Comparison of ENCODE assay signal across 8 cellular contexts in the genomic region with DNA sequence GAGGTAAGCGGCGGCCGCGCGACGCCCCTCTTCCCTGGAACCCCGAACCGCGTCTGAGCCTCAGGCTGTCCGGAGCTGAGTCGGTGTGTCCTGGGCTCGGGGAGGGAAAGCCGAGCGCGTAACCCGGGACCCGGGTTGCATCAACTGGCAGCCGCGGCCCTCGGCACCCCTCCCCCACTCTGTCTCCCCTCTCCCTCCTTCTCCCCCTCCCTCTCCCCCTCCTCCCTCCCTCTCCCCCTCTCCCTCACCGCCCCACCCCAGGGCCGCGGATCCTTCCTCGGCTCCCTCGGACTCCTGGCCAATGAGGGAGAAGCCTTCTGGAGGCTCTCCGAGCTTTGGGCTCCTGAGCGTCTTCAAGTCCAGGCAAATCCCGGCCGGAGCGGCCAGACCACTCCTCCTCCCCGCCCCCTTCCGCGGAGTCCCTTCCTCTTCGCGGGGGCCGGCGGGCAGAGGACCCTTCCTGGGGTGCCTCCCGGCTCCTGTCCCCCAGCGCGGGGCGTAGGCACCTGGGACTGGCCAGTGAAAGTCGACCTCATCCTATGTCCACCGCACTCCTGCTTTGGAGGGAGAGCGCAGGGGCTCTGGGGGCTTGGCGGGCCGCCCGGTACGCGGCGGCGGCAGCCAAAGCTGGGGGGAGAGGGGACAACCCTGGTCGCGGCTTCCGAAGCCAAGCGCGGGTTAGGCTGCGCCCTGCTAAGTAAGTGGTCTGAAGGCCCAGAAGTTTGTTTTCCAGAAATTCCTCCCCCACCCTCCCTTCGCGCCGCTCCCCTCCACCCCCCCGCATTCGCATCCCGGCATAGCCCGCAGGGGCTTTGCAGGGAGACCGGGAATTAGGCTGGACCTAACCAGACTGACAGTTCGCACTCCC. TPM values are rescaled to one million over a fixed set of nuclear protein-coding genes. Genes with fewer than 3 reads are reported as not detected.
A peak's percentile ranks its signal among the peaks of the same experiment; 100 is the strongest.
DNase-seq lines count a peak whose midpoint lies in the region; ATAC-seq and TF ChIP-seq lines count a peak whose summit lies in the region.

No MANE protein-coding gene starts in this region.

- TF ChIP-seq POLR2A in esophagus muscularis mucosa (IDR thresholded peaks at IDR 0.05; ENCODE audit: low read depth) (no peak), thyroid gland (IDR thresholded peaks at IDR 0.05) (peak in 1 of 2 donors; percentile 19)

- WGBS in esophagus muscularis mucosa: 1% methylated on average over 11 of the region's 66 CpGs
- 2 to 6% methylated on average over 11 to 18 of the region's 66 CpGs for WGBS in thyroid gland, 2 donors

- no peak for ATAC-seq in activated CD4-positive, CD25-positive, alpha-beta regulatory T cell treated with anti-CD3 and anti-CD28 coated beads, Interleukin-2, amount 50 U/mL, for 24 hours
- ATAC-seq in HG02870 (IDR thresholded peaks at IDR 0.05; ENCODE audit: unreplicated experiment): no peak

- peak overlapping the region; percentile 95 to 98 (median 97) for H3K27ac ChIP-seq in esophagus muscularis mucosa (replicated peaks in 1 of 4)
- H3K27ac ChIP-seq in thyroid gland: peak overlapping the region; percentile 52 to 84 (median 69)

- intact Hi-C loops in esophagus muscularis mucosa (cut with DNase I): loop anchor here (2.0 to 5.0 kb wide), 3 partner anchors 13 to 109 kb away; a partner anchor contains a TSS
- intact Hi-C loops in thyroid gland (cut with DNase I): no loop called here

- peaks cover 16 to 43% (median 37%) of the 10 kb centered on the region in 4 donors for H3K4me1 ChIP-seq in esophagus muscularis mucosa
- peaks cover 4 to 18% of the 10 kb centered on the region in 2 donors for H3K4me1 ChIP-seq in thyroid gland

- TF ChIP-seq EP300 in esophagus muscularis mucosa (IDR thresholded peaks at IDR 0.05): no peak

- no peak for TF ChIP-seq CTCF in esophagus muscularis mucosa (IDR thresholded peaks at IDR 0.05)
- TF ChIP-seq CTCF in thyroid gland (IDR thresholded peaks at IDR 0.05): no peak

- H3K36me3 ChIP-seq in esophagus muscularis mucosa (no peaks in the 10 kb centered on the region), thyroid gland (no peaks in the 10 kb centered on the region)

- no peaks in the 10 kb centered on the region for H3K27me3 ChIP-seq in esophagus muscularis mucosa
- no peaks in the 10 kb centered on the region for H3K27me3 ChIP-seq in thyroid gland

- H3K4me3 ChIP-seq in esophagus muscularis mucosa (peak overlapping the region; percentile 89 to 100 (median 95)), thyroid gland (replicated peaks in 1 of 3) (peak overlapping the region; percentile 67 to 85 (median 77))

- H3K9me3 ChIP-seq in esophagus muscularis mucosa (no peaks in the 10 kb centered on the region), thyroid gland (no peaks in the 10 kb centered on the region)

- DNase-seq in activated CD4-positive, CD25-positive, alpha-beta regulatory T cell treated with anti-CD3 and anti-CD28 coated beads, Interleukin-2, amount 50 U/mL, for 72 hours: peak; percentile 56
- DNase-seq in NCI-H1105 (lab: John Stamatoyannopoulos, UW) (peak; percentile 64), esophagus muscularis mucosa (ENCODE audit: extremely low spot score) (no peak), mucosa of gallbladder (ENCODE audit: low spot score) (peak; percentile 66), thyroid gland (peak; percentile 68 to 71)
- peak; percentile 68 for DNase-seq in activated CD8-positive, alpha-beta memory T cell treated with anti-CD3 and anti-CD28 coated beads for 24 hours

RNA-seq across cellular contexts. Expression of a gene that starts 0.9 kb away (rescaled TPM):
- total RNA-seq in esophagus muscularis mucosa (10 to 100 TPM in 3 of 4 donors, 1 to 10 TPM in 1; 7.5 to 16.4 (median 11.9) TPM), mucosa of gallbladder (19.6 TPM), thyroid gland (1 to 10 TPM; 6.4 to 8.1 (median 6.8) TPM)

RNA-seq across cellular contexts. Expression of a gene that starts 24.2 kb away (rescaled TPM):
- total RNA-seq in esophagus muscularis mucosa: 100 to 1,000 TPM; 125 to 174 (median 126) TPM
- total RNA-seq in mucosa of gallbladder: 208 TPM
- 100 to 1,000 TPM in 3 of 4 donors, 10 to 100 TPM in 1; 75.6 to 307 (median 236) TPM for total RNA-seq in thyroid gland

RNA-seq across cellular contexts. Expression of a gene that starts 27.3 kb away (rescaled TPM):
- total RNA-seq in esophagus muscularis mucosa (10 to 100 TPM; 60.9 to 83.0 (median 73.0) TPM), mucosa of gallbladder (61.9 TPM), thyroid gland (10 to 100 TPM; 59.5 to 76.7 (median 62.5) TPM)
